Comparison of ENCODE assay signal across 9 cellular contexts in genomic region chr20:52975024-52975732, GRCh38. TPM values are rescaled to one million over a fixed set of nuclear protein-coding genes. Genes with fewer than 3 reads are reported as not detected.
A peak's percentile ranks its signal among the peaks of the same experiment; 100 is the strongest.
DNase-seq lines count a peak whose midpoint lies in the region; ATAC-seq and TF ChIP-seq lines count a peak whose summit lies in the region.
"Had no signal": no experiment of that assay in that cellular context is flagged by ENCODE, and none has a peak within 500 bp of the region (broad histone marks: within the 10 kb centered on the region; RNA-seq: fewer than 3 reads in every experiment).

No MANE protein-coding gene starts in this region.

- intact Hi-C loops in dorsolateral prefrontal cortex (cut with DNase I) (no loop called here), gastrocnemius medialis (cut with DNase I; ENCODE audit: low total_unique reads) (loop anchor here (10.0 kb wide), 1 partner anchor 60 kb away; no protein-coding TSS in a partner anchor)

- H3K27ac Mint-ChIP-seq in endodermal cell = no peak overlapping the region

- in situ Hi-C loops in gastrocnemius medialis (cut with MboI; ENCODE audit: low sequenced_read_pairs in 4 of 4) = no loop called here

- 0 out of 2 replicates have a peak overlapping the region, but pooled peaks have one; percentile 4 for H2AFZ ChIP-seq in OCI-LY3 (ENCODE audit: low read depth, low read length)

- H3K36me3 Mint-ChIP-seq in endodermal cell (ENCODE audit: low read depth) = no peaks in the 10 kb centered on the region

- H3K27ac ChIP-seq in DOHH2 (ENCODE audit: low read depth, low read length) (no peak overlapping the region), OCI-LY3 (ENCODE audit: low read length) (peak overlapping the region; percentile 86), dorsolateral prefrontal cortex (no peak overlapping the region), gastrocnemius medialis (peak overlapping the region; percentile 30 to 59 (median 48)), endodermal cell (ENCODE audit: low read depth, low read length) (no peak overlapping the region)

- H3K79me2 ChIP-seq in DOHH2 (ENCODE audit: control insufficient read depth, low read length) (no peaks in the 10 kb centered on the region), OCI-LY3 (ENCODE audit: low read length) (peaks cover 42% of the 10 kb centered on the region)

- H3K4me3 ChIP-seq in DOHH2 (ENCODE audit: low read length) (peak overlapping the region; percentile 83), OCI-LY3 (ENCODE audit: low read length) (peak overlapping the region; percentile 82), dorsolateral prefrontal cortex (peak overlapping the region in 37 of 59 donors; percentile 7 to 69 (median 44)), gastrocnemius medialis (peak overlapping the region; percentile 32 to 59 (median 44)), endodermal cell (ENCODE audit: low read length) (no peak overlapping the region)

- 0 out of 2 replicates have a peak, but pooled peaks cover 4% of the 10 kb centered on the region for H3F3A ChIP-seq in DOHH2 (ENCODE audit: control insufficient read depth, insufficient read depth)

- peaks cover 40% of the 10 kb centered on the region for H3K4me1 ChIP-seq in DOHH2 (ENCODE audit: control insufficient read depth, low read length)
- H3K4me1 ChIP-seq in OCI-LY3 (ENCODE audit: low read length) = peaks cover 37% of the 10 kb centered on the region
- H3K4me1 ChIP-seq in gastrocnemius medialis = no peaks in the 10 kb centered on the region
- no peaks in the 10 kb centered on the region for H3K4me1 ChIP-seq in endodermal cell (ENCODE audit: control insufficient read depth, insufficient read depth, low read length)

- TF ChIP-seq CTCF in DOHH2 (IDR thresholded peaks at IDR 0.05; ENCODE audit: low read depth, low read length, poor library complexity, severe bottlenecking) (no peak), OCI-LY3 (IDR thresholded peaks at IDR 0.05; ENCODE audit: low read depth, low read length) (no peak), dorsolateral prefrontal cortex (IDR thresholded peaks at IDR 0.05 in 54 of 56, conservative IDR thresholded peaks at IDR 0.05 in 2 of 56; ENCODE audit: low read depth in 1 of 56, partially characterized antibody in 56 of 56) (no peak), gastrocnemius medialis (IDR thresholded peaks at IDR 0.05 in 4 of 5, conservative IDR thresholded peaks at IDR 0.05 in 1 of 5) (no peak), GM20000 (IDR thresholded peaks at IDR 0.05; ENCODE audit: extremely low read depth, missing control alignments) (no peak), endodermal cell (conservative IDR thresholded peaks at IDR 0.05) (no peak)

- 83 to 90% methylated on average over 5 to 11 of the region's 11 CpGs for WGBS in endodermal cell (ENCODE audit: insufficient coverage in 1 of 2, insufficient read length in 1 of 2), 2 experiments

- H3K9me3 ChIP-seq in DOHH2 (ENCODE audit: control insufficient read depth, insufficient read depth, low read length) (no peaks in the 10 kb centered on the region), OCI-LY3 (ENCODE audit: insufficient read depth, low read length) (no peaks in the 10 kb centered on the region), gastrocnemius medialis (no peaks in the 10 kb centered on the region), endodermal cell (ENCODE audit: control insufficient read depth, low read length) (no peaks in the 10 kb centered on the region)

- H3K4me2 ChIP-seq in DOHH2 (ENCODE audit: low read length) (peak overlapping the region; percentile 83), OCI-LY3 (ENCODE audit: low read length) (peak overlapping the region; percentile 95)

- peak overlapping the region; percentile 97 for H3K9ac ChIP-seq in OCI-LY3 (ENCODE audit: low read length)
- no peak overlapping the region for H3K9ac ChIP-seq in endodermal cell (ENCODE audit: extremely low read depth, low read length, poor library complexity, severe bottlenecking)

- peaks cover 28% of the 10 kb centered on the region for H3K27me3 ChIP-seq in DOHH2 (ENCODE audit: control insufficient read depth, low read length)
- H3K27me3 ChIP-seq in OCI-LY3 (ENCODE audit: low read depth, low read length) = no peaks in the 10 kb centered on the region
- peaks cover 0 to 48% (median 8%) of the 10 kb centered on the region in 45 donors for H3K27me3 ChIP-seq in dorsolateral prefrontal cortex
- H3K27me3 ChIP-seq in gastrocnemius medialis = peaks cover 0 to 6% (median 0%) of the 10 kb centered on the region in 3 donors
- peaks cover 49% of the 10 kb centered on the region for H3K27me3 ChIP-seq in endodermal cell (ENCODE audit: control insufficient read depth, insufficient read depth, low read length, poor library complexity, severe bottlenecking)

- H3K36me3 ChIP-seq in DOHH2 (ENCODE audit: control insufficient read depth, low read length) (no peaks in the 10 kb centered on the region), OCI-LY3 (replicated peaks; ENCODE audit: low read depth, low read length) (no peaks in the 10 kb centered on the region), gastrocnemius medialis (no peaks in the 10 kb centered on the region), endodermal cell (ENCODE audit: control insufficient read depth, insufficient read depth, low read length) (no peaks in the 10 kb centered on the region)

- H3K9me3 Mint-ChIP-seq in endodermal cell = no peaks in the 10 kb centered on the region

- no peak for ATAC-seq in gastrocnemius medialis
- no peak for ATAC-seq in HG03457 (IDR thresholded peaks at IDR 0.05; ENCODE audit: unreplicated experiment)
- ATAC-seq: HCT116 had no signal

- DNase-seq in dorsolateral prefrontal cortex (no peak), gastrocnemius medialis (no peak), GM20000 (ENCODE audit: low spot score) (no peak), SHP77 treated with DMSO at 0.1 percent for 48 hours (lab: John Stamatoyannopoulos, UW) (no peak), endodermal cell (no peak)

- no peaks in the 10 kb centered on the region for H4K20me1 ChIP-seq in DOHH2 (ENCODE audit: control insufficient read depth, insufficient read depth, low read depth, low read length)
- H4K20me1 ChIP-seq in OCI-LY3 (ENCODE audit: insufficient read depth, low read length) = no peaks in the 10 kb centered on the region

- peaks cover 17% of the 10 kb centered on the region for H3K4me1 Mint-ChIP-seq in endodermal cell

- TF ChIP-seq POLR2A in gastrocnemius medialis (IDR thresholded peaks at IDR 0.05) = no peak

- H3K9me2 ChIP-seq in DOHH2 (replicated peaks; ENCODE audit: control insufficient read depth, low read length) = no peaks in the 10 kb centered on the region

- peaks cover 52% of the 10 kb centered on the region for H3K27me3 Mint-ChIP-seq in endodermal cell (ENCODE audit: insufficient read depth)

- H3K4me3 Mint-ChIP-seq in endodermal cell = no peak overlapping the region

RNA-seq across cellular contexts. Expression of gene TSHZ2, which starts 3.0 kb away (rescaled TPM):
- 10 to 100 TPM in 113 of 120 experiments, 1 to 10 TPM in 7; 4.9 to 37.1 (median 16.5) TPM for total RNA-seq in dorsolateral prefrontal cortex
- total RNA-seq in gastrocnemius medialis = 1 to 10 TPM; 1.0 to 3.5 (median 2.8) TPM
- total RNA-seq in endodermal cell = under 1 TPM; 0.07 to 0.31 TPM
- 5.2 TPM for polyA plus RNA-seq in endodermal cell (2013, experiment 1 of 2)
- polyA plus RNA-seq in endodermal cell (2013, experiment 2 of 2) = 3.5 TPM

Comparison
In these comparisons a context has a peak if more than half of its experiments do, and no peak if none do; other contexts are left out.
1. H3K27ac ChIP-seq: peak in OCI-LY3 (single experiment) and gastrocnemius medialis (4 of 4); none in DOHH2 (single experiment), dorsolateral prefrontal cortex (0 of 59) and endodermal cell (single experiment).